20 cellular contexts compared by ENCODE assay signal in the genomic region with DNA sequence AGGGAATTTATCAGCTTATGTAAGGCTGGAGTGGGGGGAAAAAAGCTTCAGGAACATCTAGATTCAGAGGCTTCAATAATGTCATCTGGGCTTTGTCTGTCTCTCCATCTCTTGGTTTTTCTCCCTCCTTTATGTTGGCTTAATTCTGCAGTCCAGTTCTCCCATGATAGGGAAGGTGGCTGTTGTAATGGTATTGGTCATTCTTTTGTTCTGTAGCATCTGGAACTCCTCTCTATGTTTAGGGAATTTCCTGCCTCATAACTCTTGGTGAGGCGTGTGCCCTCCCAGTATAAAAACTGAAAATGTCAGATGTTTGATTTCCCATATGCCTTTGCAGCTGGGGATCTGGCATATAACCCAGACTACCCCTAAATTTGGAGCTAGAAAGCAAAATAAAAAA.
A peak's percentile ranks its signal among the peaks of the same experiment; 100 is the strongest.
DNase-seq lines count a peak whose midpoint lies in the region; ATAC-seq and TF ChIP-seq lines count a peak whose summit lies in the region.
"Had no signal": no experiment of that assay in that cellular context is flagged by ENCODE, and none has a peak within 500 bp of the region (broad histone marks: within the 10 kb centered on the region; RNA-seq: fewer than 3 reads in every experiment).

No MANE protein-coding gene starts in this region.

- POLR2A ChIA-PET in A673 (lab: Charles Lee; ENCODE audit: low non-redundant PET) = interaction anchor here (0.5 kb wide), 1 partner anchor 116 kb away, joined by 3 read pairs; no protein-coding TSS in a partner anchor

- H3K36me3 ChIP-seq in colonic mucosa (no peaks in the 10 kb centered on the region), osteoblast (ENCODE audit: insufficient read depth, low read length) (no peaks in the 10 kb centered on the region), tibial artery (no peaks in the 10 kb centered on the region), A673 (ENCODE audit: insufficient read depth, low read length, poor library complexity, severe bottlenecking) (no peaks in the 10 kb centered on the region)

- no peak overlapping the region for H3K4me2 ChIP-seq in osteoblast (ENCODE audit: insufficient read depth, low read length)

- TF ChIP-seq CTCF in colonic mucosa (IDR thresholded peaks at IDR 0.05) = no peak
- TF ChIP-seq CTCF in fibroblast of mammary gland (conservative IDR thresholded peaks at IDR 0.05; ENCODE audit: control insufficient read depth, insufficient read depth, low read depth, low read length) = no peak
- no peak for TF ChIP-seq CTCF in osteoblast (IDR thresholded peaks at IDR 0.05; ENCODE audit: extremely low read depth, low read depth, low read length)
- no peak for TF ChIP-seq CTCF in tibial artery (IDR thresholded peaks at IDR 0.05)
- TF ChIP-seq CTCF in A673 (conservative IDR thresholded peaks at IDR 0.05; ENCODE audit: low read depth, low read length) = no peak

- H3K27ac Mint-ChIP-seq in activated naive CD4-positive, alpha-beta T cell treated with anti-CD3 and anti-CD28 coated beads, Interleukin-2, amount 50 U/mL, for 72 hours = no peak overlapping the region
- H3K27ac Mint-ChIP-seq: activated CD4-positive, alpha-beta memory T cell treated with anti-CD3 and anti-CD28 coated beads, Interleukin-2, amount 10 ng/mL, durations not matched to agents 7 days and 5 days; activated naive CD4-positive, alpha-beta T cell treated with anti-CD3 and anti-CD28 coated beads for 36 hours; B cell; nephron progenitor cell; T-helper 17 cell; WTC11 had no signal

- H3K36me3 Mint-ChIP-seq in activated naive CD4-positive, alpha-beta T cell treated with anti-CD3 and anti-CD28 coated beads, Interleukin-2, amount 50 U/mL, for 72 hours = no peaks in the 10 kb centered on the region
- H3K36me3 Mint-ChIP-seq: WTC11 had no signal

- H3K9me3 ChIP-seq in colonic mucosa (no peaks in the 10 kb centered on the region), osteoblast (ENCODE audit: low read depth, low read length) (no peaks in the 10 kb centered on the region), tibial artery (no peaks in the 10 kb centered on the region), A673 (ENCODE audit: low read depth, low read length, poor library complexity, severe bottlenecking) (no peaks in the 10 kb centered on the region)
- H3K9me3 ChIP-seq: Caco-2 had no signal

- no peaks in the 10 kb centered on the region for H4K20me1 ChIP-seq in osteoblast (ENCODE audit: insufficient read depth, low read length)

- no peak overlapping the region for H3K9ac ChIP-seq in colonic mucosa (ENCODE audit: low read depth in 2 of 2, low read length in 2 of 2)

- no TSS peak for BruUV-seq in A673 (replicated peaks; lab: Mats Ljungman, UMichigan)

- H3K27ac ChIP-seq in colonic mucosa (peak overlapping the region; percentile 46), osteoblast (ENCODE audit: low read depth, low read length) (no peak overlapping the region), tibial artery (peak overlapping the region; percentile 69 to 81), A673 (ENCODE audit: low read depth, low read length, poor library complexity, severe bottlenecking) (no peak overlapping the region)

- H3K4me3 ChIP-seq in colonic mucosa = no peak overlapping the region
- no peak overlapping the region for H3K4me3 ChIP-seq in fibroblast of mammary gland (ENCODE audit: control insufficient read depth, low read depth, low read length)
- no peak overlapping the region for H3K4me3 ChIP-seq in osteoblast (ENCODE audit: insufficient read depth, low read length)
- no peak overlapping the region for H3K4me3 ChIP-seq in tibial artery
- H3K4me3 ChIP-seq in A673 (ENCODE audit: low read depth, low read length, poor library complexity, severe bottlenecking) = no peak overlapping the region

- H2AFZ ChIP-seq in osteoblast (ENCODE audit: low read length) = no peak overlapping the region

- no peaks in the 10 kb centered on the region for H3K9me3 Mint-ChIP-seq in activated naive CD4-positive, alpha-beta T cell treated with anti-CD3 and anti-CD28 coated beads, Interleukin-2, amount 50 U/mL, for 72 hours
- H3K9me3 Mint-ChIP-seq: activated CD4-positive, alpha-beta memory T cell treated with anti-CD3 and anti-CD28 coated beads, Interleukin-2, amount 10 ng/mL, durations not matched to agents 7 days and 5 days; activated naive CD4-positive, alpha-beta T cell treated with anti-CD3 and anti-CD28 coated beads for 36 hours; nephron progenitor cell; WTC11 had no signal

- no peaks in the 10 kb centered on the region for H3K4me1 ChIP-seq in colonic mucosa
- H3K4me1 ChIP-seq in osteoblast (ENCODE audit: insufficient read depth, low read length) = peaks cover 25% of the 10 kb centered on the region
- H3K4me1 ChIP-seq in tibial artery = peaks cover 0 to 67% (median 33%) of the 10 kb centered on the region in 4 donors
- peaks cover 33% of the 10 kb centered on the region for H3K4me1 ChIP-seq in A673 (ENCODE audit: insufficient read depth, low read length, poor library complexity, severe bottlenecking)

- DNase-seq in colonic mucosa (no peak), fibroblast of mammary gland (ENCODE audit: low read depth) (peak; percentile 30), osteoblast (ENCODE audit: insufficient read length, low spot score, missing footprints) (peak; percentile 25), tibial artery (no peak), A673 (ENCODE audit: low spot score) (no peak), MV-4-11 (lab: John Stamatoyannopoulos, UW) (no peak)
- DNase-seq in activated naive CD4-positive, alpha-beta T cell treated with anti-CD3 and anti-CD28 coated beads, Interleukin-2, amount 50 U/mL, for 72 hours (ENCODE audit: low spot score in 2 of 2) = no peak
- DNase-seq: activated CD4-positive, alpha-beta memory T cell treated with anti-CD3 and anti-CD28 coated beads, Interleukin-2, amount 10 ng/mL, durations not matched to agents 7 days and 5 days; activated naive CD4-positive, alpha-beta T cell treated with anti-CD3 and anti-CD28 coated beads for 36 hours; activated T-cell treated with anti-CD3 and anti-CD28 coated beads, Interleukin-2, amount 50 U/mL, for 1 hour; Caco-2; NCI-H226; NCI-H82; nephron progenitor cell; OCI-M1; T-helper 17 cell; trophoblast cell had no signal

- H3K27me3 ChIP-seq in colonic mucosa (no peaks in the 10 kb centered on the region), osteoblast (ENCODE audit: insufficient read depth, low read length) (no peaks in the 10 kb centered on the region), tibial artery (no peaks in the 10 kb centered on the region), A673 (replicated peaks; ENCODE audit: insufficient read depth, low read depth, low read length, poor library complexity) (no peaks in the 10 kb centered on the region)

- intact Hi-C loops in colonic mucosa (cut with DNase I) (loop anchor here (5.0 kb wide), 1 partner anchor 110 kb away; no protein-coding TSS in a partner anchor), tibial artery (cut with DNase I; ENCODE audit: low total_unique reads) (no loop called here), A673 (cut with micrococcal nuclease; ENCODE audit: unreplicated experiment) (no loop called here)

- CTCF ChIA-PET in A673 (lab: Charles Lee) = no interaction called here

- H3K79me2 ChIP-seq in osteoblast (ENCODE audit: insufficient read depth, low read length) = no peaks in the 10 kb centered on the region

- no peak for ATAC-seq in activated naive CD4-positive, alpha-beta T cell treated with anti-CD3 and anti-CD28 coated beads, Interleukin-2, amount 50 U/mL, for 72 hours
- no peak for ATAC-seq in HG03439 (IDR thresholded peaks at IDR 0.05; ENCODE audit: unreplicated experiment)
- ATAC-seq: T-helper 17 cell, WTC11 had no signal

Comparison
In these comparisons a context has a peak if more than half of its experiments do, and no peak if none do; other contexts are left out.
1. DNase-seq: peak in fibroblast of mammary gland (single experiment) and osteoblast (single experiment); none in colonic mucosa (single experiment), tibial artery (0 of 2), A673 (single experiment), activated naive CD4-positive, alpha-beta T cell treated with anti-CD3 and anti-CD28 coated beads, Interleukin-2, amount 50 U/mL, for 72 hours (0 of 2) and MV-4-11 (single experiment).
2. H3K27ac ChIP-seq: peak in colonic mucosa (single experiment) and tibial artery (2 of 2); none in osteoblast (single experiment) and A673 (single experiment).